Comparison of ENCODE assay signal across 9 cellular contexts in genomic region chr1:175757381-175758015, GRCh38. TPM values are rescaled to one million over a fixed set of nuclear protein-coding genes. Genes with fewer than 3 reads are reported as not detected.
DNase-seq lines count a peak whose midpoint lies in the region; ATAC-seq and TF ChIP-seq lines count a peak whose summit lies in the region.
"Had no signal": no experiment of that assay in that cellular context is flagged by ENCODE, and none has a peak within 500 bp of the region (broad histone marks: within the 10 kb centered on the region; RNA-seq: fewer than 3 reads in every experiment).

No MANE protein-coding gene starts in this region.

- H3K27ac Mint-ChIP-seq in memory B cell: no peak overlapping the region
- H3K27ac Mint-ChIP-seq: stimulated activated naive CD8-positive, alpha-beta T cell treated with anti-CD3 and anti-CD28 coated beads, Interleukin-15, amount 100 ng/mL, for 72 hours had no signal

- no peak overlapping the region for H3K4me3 Mint-ChIP-seq in memory B cell
- H3K4me3 Mint-ChIP-seq: stimulated activated naive CD8-positive, alpha-beta T cell treated with anti-CD3 and anti-CD28 coated beads, Interleukin-15, amount 100 ng/mL, for 72 hours had no signal

- peaks cover 2% of the 10 kb centered on the region for H3K27me3 Mint-ChIP-seq in memory B cell

- peak; percentile 59 for DNase-seq in A673 (ENCODE audit: low spot score)
- DNase-seq in NOMO-1 treated with DMSO at 0.1 percent for 48 hours (lab: John Stamatoyannopoulos, UW; ENCODE audit: unreplicated experiment): peak; percentile 10
- peak; percentile 30 to 37 for DNase-seq in T47D (ENCODE audit: low read depth in 1 of 2, low spot score in 1 of 2)
- peak; percentile 24 to 28 for DNase-seq in memory B cell (ENCODE audit: low spot score in 2 of 2)
- DNase-seq in NCI-H2081 (lab: John Stamatoyannopoulos, UW): no peak
- no peak for DNase-seq in Ammon's horn (ENCODE audit: low spot score)

- in situ Hi-C loops in T47D (cut with HindIII; ENCODE audit: low pct_unique_long_range_greater_than_20kb, low sequenced_read_pairs): no loop called here

- H3K4me1 Mint-ChIP-seq in memory B cell: peaks cover 6% of the 10 kb centered on the region
- H3K4me1 Mint-ChIP-seq: stimulated activated naive CD8-positive, alpha-beta T cell treated with anti-CD3 and anti-CD28 coated beads, Interleukin-15, amount 100 ng/mL, for 72 hours had no signal

- no peak overlapping the region for H3K4me3 ChIP-seq in A673 (ENCODE audit: low read depth, low read length, poor library complexity, severe bottlenecking)

- peak; percentile 93 for ATAC-seq in GM18498 (IDR thresholded peaks at IDR 0.05; ENCODE audit: unreplicated experiment)
- peak; percentile 98 for ATAC-seq in HG02885 (IDR thresholded peaks at IDR 0.05; ENCODE audit: poor library complexity, unreplicated experiment)
- peak; percentile 73 for ATAC-seq in memory B cell (ENCODE audit: low read depth)
- ATAC-seq: stimulated activated naive CD8-positive, alpha-beta T cell treated with anti-CD3 and anti-CD28 coated beads, Interleukin-15, amount 100 ng/mL, for 72 hours had no signal

- POLR2A ChIA-PET in A673 (lab: Charles Lee; ENCODE audit: low non-redundant PET): no interaction called here

- no peaks in the 10 kb centered on the region for H3K36me3 ChIP-seq in A673 (ENCODE audit: insufficient read depth, low read length, poor library complexity, severe bottlenecking)

- no peaks in the 10 kb centered on the region for H3K4me1 ChIP-seq in A673 (ENCODE audit: insufficient read depth, low read length, poor library complexity, severe bottlenecking)

- BruUV-seq in A673 (replicated peaks; lab: Mats Ljungman, UMichigan): no TSS peak

- H3K9me3 Mint-ChIP-seq in memory B cell: no peaks in the 10 kb centered on the region
- H3K9me3 Mint-ChIP-seq: stimulated activated naive CD8-positive, alpha-beta T cell treated with anti-CD3 and anti-CD28 coated beads, Interleukin-15, amount 100 ng/mL, for 72 hours had no signal

- intact Hi-C loops in A673 (cut with micrococcal nuclease; ENCODE audit: unreplicated experiment): no loop called here

- no peak overlapping the region for H3K27ac ChIP-seq in A673 (ENCODE audit: low read depth, low read length, poor library complexity, severe bottlenecking)

- peaks cover 10% of the 10 kb centered on the region for H3K27me3 ChIP-seq in A673 (replicated peaks; ENCODE audit: insufficient read depth, low read depth, low read length, poor library complexity)

- H3K36me3 Mint-ChIP-seq in memory B cell: no peaks in the 10 kb centered on the region

- CTCF ChIA-PET in A673 (lab: Charles Lee): no interaction called here

- no peaks in the 10 kb centered on the region for H3K9me3 ChIP-seq in A673 (ENCODE audit: low read depth, low read length, poor library complexity, severe bottlenecking)

- TF ChIP-seq CTCF in A673 (conservative IDR thresholded peaks at IDR 0.05; ENCODE audit: low read depth, low read length): peak; percentile 94

RNA-seq across cellular contexts. Expression of gene TNR, which starts 14.1 kb away (rescaled TPM):
- 0.04 TPM in 1 of 2 replicates, not detected in the other for total RNA-seq in A673 (2021)

Comparison
In these comparisons a context has a peak if more than half of its experiments do, and no peak if none do; other contexts are left out.
1. DNase-seq: peak in A673 (single experiment), NOMO-1 treated with DMSO at 0.1 percent for 48 hours (single experiment), T47D (2 of 2) and memory B cell (2 of 2); none in NCI-H2081 (0 of 2) and Ammon's horn (single experiment).
2. Peak in every context shown above with its lines, with median percentiles within 50 percentile points of each other: ATAC-seq.